14 cellular contexts compared by ENCODE assay signal in the genomic region with DNA sequence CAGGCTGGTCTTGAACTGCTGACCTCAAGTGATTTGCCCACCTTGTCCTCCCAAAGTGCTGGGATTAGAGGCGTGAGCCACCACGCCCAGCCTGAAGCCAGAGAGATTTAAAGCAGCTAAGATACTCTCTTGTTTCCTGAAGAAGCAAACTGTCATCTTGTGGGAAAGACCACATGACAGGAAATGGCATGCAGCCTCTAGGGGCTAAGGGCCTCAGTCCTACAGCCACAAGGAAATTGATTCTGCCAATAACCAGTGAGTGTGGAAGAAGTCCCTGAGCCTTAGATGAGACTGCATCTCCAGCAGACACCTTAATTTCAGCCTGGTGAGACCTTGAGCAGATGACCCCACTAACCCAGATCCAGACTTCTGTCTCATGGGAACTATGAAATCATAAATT. TPM values are rescaled to one million over a fixed set of nuclear protein-coding genes. Genes with fewer than 3 reads are reported as not detected.
A peak's percentile ranks its signal among the peaks of the same experiment; 100 is the strongest.
DNase-seq lines count a peak whose midpoint lies in the region; ATAC-seq lines count a peak whose summit lies in the region.
"Had no signal": no experiment of that assay in that cellular context is flagged by ENCODE, and none has a peak within 500 bp of the region (broad histone marks: within the 10 kb centered on the region; RNA-seq: fewer than 3 reads in every experiment).

No MANE protein-coding gene starts in this region.

- H3K23ac ChIP-seq in mesendoderm (ENCODE audit: low read length): no peak overlapping the region

- no peak overlapping the region for H2BK120ac ChIP-seq in mesendoderm (ENCODE audit: low read depth, low read length)

- no peak overlapping the region for H4K5ac ChIP-seq in mesendoderm (ENCODE audit: low read length)

- H3K56ac ChIP-seq in mesendoderm (ENCODE audit: low read length): no peak overlapping the region

- no peak overlapping the region for H4K8ac ChIP-seq in mesendoderm (ENCODE audit: low read depth, low read length)

- H3K4me2 ChIP-seq in mesendoderm (ENCODE audit: low read length): no peak overlapping the region

- H3K4me3 ChIP-seq in mesendoderm (ENCODE audit: low read length): no peak overlapping the region
- H3K4me3 ChIP-seq: heart right ventricle, prostate gland, tibial nerve had no signal

- peak overlapping the region; percentile 44 for H3K27ac Mint-ChIP-seq in activated T-cell treated with anti-CD3 and anti-CD28 coated beads, Interleukin-2, amount 50 U/mL, for 24 hours

- WGBS in mesendoderm (ENCODE audit: extremely low coverage, insufficient coverage, low lambda C conversion rate): no CpG with 5 or more reads among the region's 2 CpGs

- ATAC-seq in HG03457 (IDR thresholded peaks at IDR 0.05; ENCODE audit: unreplicated experiment): peak; percentile 59
- ATAC-seq: heart right ventricle, left cardiac atrium had no signal

- no peak overlapping the region for H2BK15ac ChIP-seq in mesendoderm (replicated peaks; ENCODE audit: low read depth)

- H3K79me1 ChIP-seq in mesendoderm (ENCODE audit: low read length): no peaks in the 10 kb centered on the region

- peaks cover 62% of the 10 kb centered on the region for H3K36me3 Mint-ChIP-seq in activated T-cell treated with anti-CD3 and anti-CD28 coated beads, Interleukin-2, amount 50 U/mL, for 24 hours (ENCODE audit: low read depth)

- H3K9me3 Mint-ChIP-seq in activated T-cell treated with anti-CD3 and anti-CD28 coated beads, Interleukin-2, amount 50 U/mL, for 24 hours: peaks cover 4% of the 10 kb centered on the region

- H3K36me3 ChIP-seq in mesendoderm (ENCODE audit: control insufficient read depth, insufficient read depth, low read length): no peaks in the 10 kb centered on the region
- H3K36me3 ChIP-seq: prostate gland had no signal

- no peak overlapping the region for H3K4me3 Mint-ChIP-seq in activated T-cell treated with anti-CD3 and anti-CD28 coated beads, Interleukin-2, amount 50 U/mL, for 24 hours

- H3K27me3 ChIP-seq in mesendoderm (ENCODE audit: insufficient read depth, low read length, poor library complexity): no peaks in the 10 kb centered on the region
- H3K27me3 ChIP-seq: heart right ventricle, tibial nerve had no signal

- H3K9ac ChIP-seq in mesendoderm (ENCODE audit: low read length): no peak overlapping the region

- no peak overlapping the region for H3K27ac ChIP-seq in mesendoderm (ENCODE audit: low read depth, low read length)
- H3K27ac ChIP-seq: heart right ventricle, prostate gland, tibial nerve had no signal

- DNase-seq in activated T-cell treated with anti-CD3 and anti-CD28 coated beads, Interleukin-2, amount 50 U/mL, for 24 hours: no peak
- DNase-seq in activated T-cell treated with anti-CD3 and anti-CD28 coated beads for 4 hours: no peak
- peak; percentile 76 for DNase-seq in OCI-M1 (lab: John Stamatoyannopoulos, UW)
- peak; percentile 36 for DNase-seq in mesendoderm
- no peak for DNase-seq in cortex of kidney (lab: John Stamatoyannopoulos, UW)
- no peak for DNase-seq in T-helper 9 cell
- no peak for DNase-seq in NCI-H2107 treated with DMSO at 0.1 percent for 48 hours (lab: John Stamatoyannopoulos, UW; ENCODE audit: unreplicated experiment)
- DNase-seq: erythroblast, heart right ventricle, left cardiac atrium, NCI-H345 had no signal

- H2BK5ac ChIP-seq in mesendoderm (ENCODE audit: low read length): no peak overlapping the region

- no peak overlapping the region for H3K18ac ChIP-seq in mesendoderm (ENCODE audit: low read length)

- no peaks in the 10 kb centered on the region for H3K4me1 ChIP-seq in mesendoderm (ENCODE audit: control insufficient read depth, low read depth, low read length)
- H3K4me1 ChIP-seq: heart right ventricle, prostate gland, tibial nerve had no signal

- H2AK5ac ChIP-seq in mesendoderm (ENCODE audit: low read length): no peak overlapping the region

- H3K27me3 Mint-ChIP-seq in activated T-cell treated with anti-CD3 and anti-CD28 coated beads, Interleukin-2, amount 50 U/mL, for 24 hours: no peaks in the 10 kb centered on the region

- no peak overlapping the region for H3K4ac ChIP-seq in mesendoderm (ENCODE audit: low read depth, low read length)

- peaks cover 9% of the 10 kb centered on the region for H3K4me1 Mint-ChIP-seq in activated T-cell treated with anti-CD3 and anti-CD28 coated beads, Interleukin-2, amount 50 U/mL, for 24 hours (ENCODE audit: low read depth)

- H3K79me2 ChIP-seq in mesendoderm (ENCODE audit: control insufficient read depth, insufficient read depth, low read length): no peaks in the 10 kb centered on the region

RNA-seq across cellular contexts. Expression of a gene that starts 40.9 kb away (rescaled TPM):
- 20.8 TPM for polyA plus RNA-seq in mesendoderm (2013, experiment 1 of 2)
- polyA plus RNA-seq in mesendoderm (2013, experiment 2 of 2): 22.3 TPM

Comparison
In these comparisons a context has a peak if more than half of its experiments do, and no peak if none do; other contexts are left out.
1. DNase-seq: peak in OCI-M1 (single experiment) and mesendoderm (single experiment); none in activated T-cell treated with anti-CD3 and anti-CD28 coated beads, Interleukin-2, amount 50 U/mL, for 24 hours (single experiment), activated T-cell treated with anti-CD3 and anti-CD28 coated beads for 4 hours (single experiment), cortex of kidney (single experiment), T-helper 9 cell (single experiment) and NCI-H2107 treated with DMSO at 0.1 percent for 48 hours (single experiment).